In genomic region chr6:156698239-156699016, GRCh38 we compare ENCODE assay signal across 10 cellular contexts.
A peak's percentile ranks its signal among the peaks of the same experiment; 100 is the strongest.
DNase-seq lines count a peak whose midpoint lies in the region; ATAC-seq, FAIRE-seq and TF ChIP-seq lines count a peak whose summit lies in the region.
"Had no signal": no experiment of that assay in that cellular context is flagged by ENCODE, and none has a peak within 500 bp of the region (broad histone marks: within the 10 kb centered on the region; RNA-seq: fewer than 3 reads in every experiment).

No MANE protein-coding gene starts in this region.

- intact Hi-C loops in GM12878 (cut with micrococcal nuclease; ENCODE audit: unreplicated experiment) (loop anchor here (1.0 to 10.0 kb wide), 9 partner anchors 9 to 1384 kb away; partner anchors contain the start of gene TFB1M), cardiac septum (cut with DNase I) (no loop called here)

- no TSS peak for BruUV-seq in GM12878 (replicated peaks; lab: Mats Ljungman, UMichigan)

- no peaks in the 10 kb centered on the region for H4K20me1 ChIP-seq in GM12878 (ENCODE audit: control insufficient read depth, insufficient read depth)

- no peak overlapping the region for H2AFZ ChIP-seq in GM12878 (ENCODE audit: control insufficient read depth, low read depth, low read length)

- peak overlapping the region; percentile 65 for H3K4me3 ChIP-seq in GM12878

- POLR2A ChIA-PET in GM12878 (lab: Charles Lee), result interaction anchor here (0.6 to 2.1 kb wide), 11 partner anchors 9 to 235 kb away, joined by 3 to 33 read pairs (median 5); no protein-coding TSS in a partner anchor

- TF ChIP-seq POLR2A in GM12878 (IDR thresholded peaks at IDR 0.05; ENCODE audit: low read depth, low read length), result no peak

- H3K9ac ChIP-seq in GM12878 (ENCODE audit: control insufficient read depth, insufficient read depth, low read length), result peak overlapping the region; percentile 70

- no peaks in the 10 kb centered on the region for H3K36me3 ChIP-seq in GM12878 (ENCODE audit: control insufficient read depth in 2 of 2, insufficient read depth in 2 of 2, low read length in 1 of 2)

- DNase-seq in GM12878 (ENCODE audit: low read depth, low spot score) (peak; percentile 97), dermis blood vessel endothelial cell (no peak), LoVo (ENCODE audit: low spot score) (no peak), cardiac septum (ENCODE audit: low spot score) (no peak)
- no peak for DNase-seq in central memory CD4-positive, alpha-beta T cell
- DNase-seq: DMS53, KG1 had no signal

- peak overlapping the region; percentile 97 for H3K27ac ChIP-seq in GM12878 (ENCODE audit: control insufficient read depth, insufficient read depth)

- CTCF ChIA-PET in GM12878 (lab: Yijun Ruan, JAX), result interaction anchor here (0.7 to 4.0 kb wide), 13 partner anchors 9 to 185 kb away, joined by 3 to 27 read pairs (median 3); no protein-coding TSS in a partner anchor

- TF ChIP-seq RAD21 in GM12878 (IDR thresholded peaks at IDR 0.05; ENCODE audit: insufficient read depth, low read depth, low read length), result peak; percentile 42

- H3K9me3 ChIP-seq in GM12878 (replicated peaks; ENCODE audit: control insufficient read depth, insufficient read depth, low read length), result peaks cover 1% of the 10 kb centered on the region; the same call in 1 of the 3 replicates

- TF ChIP-seq CTCF in GM12878 (IDR thresholded peaks at IDR 0.05 in 2 of 3, conservative IDR thresholded peaks at IDR 0.05 in 1 of 3; ENCODE audit: control insufficient read depth in 2 of 3, extremely low read depth in 1 of 3, insufficient read depth in 1 of 3, low read depth in 3 of 3, low read length in 3 of 3), result no peak

- SMC1A ChIA-PET in GM12878 (lab: Charles Lee; ENCODE audit: uncharacterized antibody, unreplicated experiment), result interaction anchor here (0.6 to 9.8 kb wide), 26 partner anchors 8 to 347 kb away, joined by 3 to 266 read pairs (median 4); no protein-coding TSS in a partner anchor

- H3K4me2 ChIP-seq in GM12878 (ENCODE audit: control insufficient read depth, insufficient read depth), result peak overlapping the region; percentile 87

- FAIRE-seq in GM12878 (lab: Jason Lieb, UNC), result peak; percentile 95

- H3K4me1 ChIP-seq in GM12878 (ENCODE audit: control insufficient read depth, insufficient read depth, low read length), result peaks cover 56% of the 10 kb centered on the region

- in situ Hi-C loops in GM12878 (cut with MboI), result no loop called here

- under 1% methylated on average over 9 of the region's 9 CpGs for WGBS in GM12878 (ENCODE audit: insufficient coverage, insufficient replicate concordance, low lambda C conversion rate, missing lambda C conversion rate)

- H3K79me2 ChIP-seq in GM12878 (ENCODE audit: control insufficient read depth, insufficient read depth, low read length), result peaks cover 11% of the 10 kb centered on the region

- RAD21 ChIA-PET in GM12878 (lab: Charles Lee; ENCODE audit: unreplicated experiment), result interaction anchor here (0.9 to 6.1 kb wide), 23 partner anchors 9 to 133 kb away, joined by 3 to 136 read pairs (median 5); no protein-coding TSS in a partner anchor

- peak; percentile 66 for ATAC-seq in GM18508 (IDR thresholded peaks at IDR 0.05; ENCODE audit: insufficient read depth, unreplicated experiment)
- peak; percentile 79 for ATAC-seq in GM21576 (IDR thresholded peaks at IDR 0.05; ENCODE audit: unreplicated experiment)
- peak; percentile 71 for ATAC-seq in HG03342 (IDR thresholded peaks at IDR 0.05; ENCODE audit: unreplicated experiment)
- peak; percentile 80 for ATAC-seq in GM12878

- peak; percentile 97 to 98 for TF ChIP-seq EP300 in GM12878 (IDR thresholded peaks at IDR 0.05; ENCODE audit: borderline replicate concordance in 1 of 2, control insufficient read depth in 1 of 2, low read depth in 2 of 2, low read length in 2 of 2)

- H3K27me3 ChIP-seq in GM12878 (replicated peaks in 1 of 2; ENCODE audit: control insufficient read depth in 2 of 2, insufficient read depth in 2 of 2, low read length in 1 of 2), result no peaks in the 10 kb centered on the region

TF ChIP-seq in GM12878, 131 proteins besides CTCF, POLR2A, EP300 and RAD21 (continues in another document):
- peak; percentile 84 for TF ChIP-seq ZNF24 (IDR thresholded peaks at IDR 0.05)
- TF ChIP-seq MAX (IDR thresholded peaks at IDR 0.05; ENCODE audit: low read depth, low read length), result no peak
- TF ChIP-seq IKZF2 (IDR thresholded peaks at IDR 0.05), result peak; percentile 99 to 100
- peak; percentile 42; the same call in 1 of the 2 replicates for TF ChIP-seq ZBTB40 (IDR thresholded peaks at IDR 0.05; ENCODE audit: borderline replicate concordance)
- peak; percentile 96 for TF ChIP-seq MTA2 (IDR thresholded peaks at IDR 0.05; ENCODE audit: low read depth)
- TF ChIP-seq E4F1 (IDR thresholded peaks at IDR 0.05; ENCODE audit: borderline replicate concordance, partially characterized antibody), result no peak
- TF ChIP-seq BCL3 (IDR thresholded peaks at IDR 0.05; ENCODE audit: borderline replicate concordance, insufficient read depth, low read depth, low read length, poor library complexity, severe bottlenecking), result peak; percentile 99
- TF ChIP-seq FOXK2 (IDR thresholded peaks at IDR 0.05), result no peak
